Comparison of ENCODE assay signal across 27 cellular contexts in the genomic region with DNA sequence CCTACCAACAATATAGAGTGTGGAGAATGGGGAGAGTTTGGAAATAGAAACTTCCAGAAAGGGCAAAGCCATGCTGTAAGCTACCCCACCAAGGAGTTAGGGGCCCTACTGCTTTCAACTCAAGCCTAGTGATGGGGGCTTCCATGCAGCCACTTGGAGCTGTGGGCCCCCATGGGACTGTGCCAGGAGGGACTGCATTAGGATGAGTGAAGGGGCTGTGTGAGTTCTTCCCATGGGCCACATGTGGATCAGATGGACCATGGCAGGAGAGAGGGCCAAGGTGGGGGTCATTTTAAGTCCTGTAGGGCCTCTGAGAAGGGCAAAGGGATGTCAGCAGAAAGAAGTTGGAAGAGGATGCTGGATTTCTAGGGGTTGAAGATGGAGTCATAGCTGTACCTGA. TPM values are rescaled to one million over a fixed set of nuclear protein-coding genes. Genes with fewer than 3 reads are reported as not detected.
DNase-seq lines count a peak whose midpoint lies in the region; ATAC-seq, FAIRE-seq and TF ChIP-seq lines count a peak whose summit lies in the region.
"Had no signal": no experiment of that assay in that cellular context is flagged by ENCODE, and none has a peak within 500 bp of the region (broad histone marks: within the 10 kb centered on the region; RNA-seq: fewer than 3 reads in every experiment).

No MANE protein-coding gene starts in this region.

- H3K9ac ChIP-seq in H1 (replicated peaks in 1 of 4; ENCODE audit: extremely low read depth in 1 of 4, low read depth in 3 of 4, low read length in 3 of 4): no peak overlapping the region

- TF ChIP-seq CTCF in Peyer's patch (IDR thresholded peaks at IDR 0.05): no peak
- no peak for TF ChIP-seq CTCF in H1 (IDR thresholded peaks at IDR 0.05; ENCODE audit: control extremely low read depth in 1 of 3, insufficient read depth in 1 of 3, low read depth in 1 of 3, low read length in 3 of 3)
- no peak for TF ChIP-seq CTCF in nephron (IDR thresholded peaks at IDR 0.05; ENCODE audit: unreplicated experiment in 3 of 3)
- TF ChIP-seq CTCF in stomach (IDR thresholded peaks at IDR 0.05): no peak

- H3K27me3 Mint-ChIP-seq in nephron (ENCODE audit: low read depth): peaks cover 4% of the 10 kb centered on the region
- H3K27me3 Mint-ChIP-seq: activated CD4-positive, alpha-beta T cell treated with anti-CD3 and anti-CD28 coated beads for 36 hours had no signal

- no peak overlapping the region for H4K8ac ChIP-seq in H1 (ENCODE audit: extremely low read depth, insufficient read depth, low read length)

- H2BK5ac ChIP-seq in H1 (ENCODE audit: low read depth, low read length): no peak overlapping the region

- H3K4me3 ChIP-seq in Peyer's patch (peak overlapping the region in 2 of 4 donors; percentile 9 to 25), H1 (ENCODE audit: extremely low read depth in 1 of 4, insufficient read depth in 2 of 4, low read depth in 3 of 4, low read length in 4 of 4) (no peak overlapping the region), stomach (peak overlapping the region in 1 of 4 donors; percentile 36)

- no peaks in the 10 kb centered on the region for H4K20me1 ChIP-seq in H1 (replicated peaks in 1 of 2; ENCODE audit: control insufficient read depth in 1 of 2, insufficient read depth in 2 of 2, low read length in 2 of 2)

- no peak overlapping the region for H3K4me2 ChIP-seq in H1 (ENCODE audit: insufficient read depth in 1 of 2, low read depth in 2 of 2, low read length in 2 of 2)

- H2BK15ac ChIP-seq in H1 (ENCODE audit: low read length): no peak overlapping the region

- H3K56ac ChIP-seq in H1 (replicated peaks; ENCODE audit: insufficient read length, low read depth, low read length): no peak overlapping the region

- H3K23me2 ChIP-seq in H1 (ENCODE audit: low read depth, low read length): no peaks in the 10 kb centered on the region

- no peak overlapping the region for H2AK5ac ChIP-seq in H1 (ENCODE audit: low read depth, low read length)

- peak overlapping the region; percentile 35 to 91 (median 84) for H3K27ac ChIP-seq in Peyer's patch
- no peak overlapping the region for H3K27ac ChIP-seq in H1 (ENCODE audit: low read depth, low read length)
- peak overlapping the region in 4 of 5 donors; percentile 81 to 91 (median 82) for H3K27ac ChIP-seq in stomach

- H3K36me3 Mint-ChIP-seq in nephron (ENCODE audit: low read depth): no peaks in the 10 kb centered on the region
- H3K36me3 Mint-ChIP-seq: CD14-positive monocyte, T-cell had no signal

- H2BK12ac ChIP-seq in H1 (ENCODE audit: low read depth, low read length): peak overlapping the region; percentile 30; the same call in 1 of the 2 replicates

- no peak overlapping the region for H3K18ac ChIP-seq in H1 (ENCODE audit: extremely low read depth, low read length)

- peaks cover 39% of the 10 kb centered on the region for H3K4me1 Mint-ChIP-seq in nephron
- H3K4me1 Mint-ChIP-seq: activated CD4-positive, alpha-beta T cell treated with anti-CD3 and anti-CD28 coated beads for 36 hours; T-cell had no signal

- CTCF ChIA-PET in H1 (lab: Charles Lee; ENCODE audit: partially characterized antibody): interaction anchor here (0.9 to 16.3 kb wide), 9 partner anchors 11 to 196 kb away, joined by 3 to 719 read pairs (median 8); no protein-coding TSS in a partner anchor

- POLR2A ChIA-PET in H1 (lab: Charles Lee; ENCODE audit: partially characterized antibody): interaction anchor here (1.0 to 3.7 kb wide), 2 partner anchors 12 to 162 kb away, joined by 4 to 45 read pairs; no protein-coding TSS in a partner anchor

- no peak for FAIRE-seq in H1 (lab: Jason Lieb, UNC)
- FAIRE-seq: D721Med, GM19239 had no signal

- peak overlapping the region in 1 of 3 experiments; percentile 55 for H3K4me3 Mint-ChIP-seq in nephron
- H3K4me3 Mint-ChIP-seq: activated CD4-positive, alpha-beta T cell treated with anti-CD3 and anti-CD28 coated beads for 36 hours; activated T-cell treated with anti-CD3 and anti-CD28 coated beads, Interleukin-2, amount 50 U/mL, for 4 hours; stimulated activated naive CD8-positive, alpha-beta T cell treated with anti-CD3 and anti-CD28 coated beads, Interleukin-15, Interleukin-2, amounts not matched to agents 100 ng/mL and 50 ng/mL, for 24 hours; T-cell had no signal

- TF ChIP-seq EP300 in H1 (IDR thresholded peaks at IDR 0.05; ENCODE audit: borderline replicate concordance in 1 of 2, low read depth in 2 of 2, low read length in 2 of 2) (no peak), stomach (IDR thresholded peaks at IDR 0.05) (no peak)

- TF ChIP-seq POLR2A in Peyer's patch (IDR thresholded peaks at IDR 0.05) (no peak), H1 (IDR thresholded peaks at IDR 0.05; ENCODE audit: control extremely low read depth in 1 of 2, low read depth in 2 of 2, low read length in 2 of 2) (no peak), stomach (IDR thresholded peaks at IDR 0.05) (no peak)

- no peak overlapping the region for H3K4ac ChIP-seq in H1 (replicated peaks; ENCODE audit: insufficient read length, low read depth, low read length)

- peak overlapping the region; percentile 18 to 64 (median 19) for H3K27ac Mint-ChIP-seq in nephron
- H3K27ac Mint-ChIP-seq: activated CD4-positive, alpha-beta T cell treated with anti-CD3 and anti-CD28 coated beads for 36 hours; stimulated activated naive CD8-positive, alpha-beta T cell treated with anti-CD3 and anti-CD28 coated beads, Interleukin-15, Interleukin-2, amounts not matched to agents 100 ng/mL and 50 ng/mL, for 24 hours; T-cell had no signal

- no peak overlapping the region for H4K91ac ChIP-seq in H1 (replicated peaks; ENCODE audit: insufficient read length, low read length)

- no peaks in the 10 kb centered on the region for H3K79me1 ChIP-seq in H1 (ENCODE audit: low read depth, low read length)

- no peak for TF ChIP-seq RAD21 in H1 (IDR thresholded peaks at IDR 0.05 in 1 of 2, conservative IDR thresholded peaks at IDR 0.05 in 1 of 2; ENCODE audit: low read depth in 2 of 2, low read length in 2 of 2)

- peaks cover 4% of the 10 kb centered on the region for H3K9me3 Mint-ChIP-seq in nephron
- H3K9me3 Mint-ChIP-seq: stimulated activated naive CD8-positive, alpha-beta T cell treated with anti-CD3 and anti-CD28 coated beads, Interleukin-15, Interleukin-2, amounts not matched to agents 100 ng/mL and 50 ng/mL, for 24 hours had no signal

- H2BK120ac ChIP-seq in H1 (replicated peaks; ENCODE audit: low read depth, low read length): no peak overlapping the region

- no peak overlapping the region for H2AFZ ChIP-seq in H1 (ENCODE audit: low read length)

- intact Hi-C loops in stomach (cut with DNase I; ENCODE audit: low total_unique reads): no loop called here

- no peak for ATAC-seq in HG03039 (IDR thresholded peaks at IDR 0.05; ENCODE audit: unreplicated experiment)
- ATAC-seq: activated CD4-positive, alpha-beta T cell treated with anti-CD3 and anti-CD28 coated beads for 36 hours; activated T-cell treated with anti-CD3 and anti-CD28 coated beads, Interleukin-2, amount 50 U/mL, for 4 hours; esophagus mucosa; T-cell had no signal

- H3K4me1 ChIP-seq in Peyer's patch: peaks cover 0 to 5% (median 0%) of the 10 kb centered on the region in 4 donors
- H3K4me1 ChIP-seq in H1 (replicated peaks in 1 of 4; ENCODE audit: control insufficient read depth in 3 of 4, insufficient read depth in 4 of 4, low read length in 3 of 4): peaks cover 7 to 15% (median 12%) of the 10 kb centered on the region in 4 experiments; a peak in 6 of 7 replicates
- H3K4me1 ChIP-seq in stomach: peaks cover 0 to 20% (median 6%) of the 10 kb centered on the region in 4 donors

- H3K36me3 ChIP-seq in Peyer's patch: no peaks in the 10 kb centered on the region
- no peaks in the 10 kb centered on the region for H3K36me3 ChIP-seq in H1 (ENCODE audit: control insufficient read depth in 2 of 4, insufficient read depth in 4 of 4, low read length in 3 of 4)
- H3K36me3 ChIP-seq in stomach: no peaks in the 10 kb centered on the region

- H3K14ac ChIP-seq in H1 (ENCODE audit: insufficient read length): no peak overlapping the region

- DNase-seq in Peyer's patch (no peak), H1 (ENCODE audit: low read depth in 1 of 2, low spot score in 2 of 2) (no peak), stomach (no peak), NCI-H345 treated with DMSO at 0.1 percent for 48 hours (lab: John Stamatoyannopoulos, UW; ENCODE audit: unreplicated experiment) (no peak), NCI-H128 (lab: John Stamatoyannopoulos, UW; ENCODE audit: unreplicated experiment) (no peak), SIG-M5 (lab: John Stamatoyannopoulos, UW) (no peak)
- DNase-seq: activated CD4-positive, alpha-beta T cell treated with anti-CD3 and anti-CD28 coated beads for 36 hours; activated naive CD4-positive, alpha-beta T cell treated with Interleukin-2 at 50 U/mL for 16 hours; activated T-cell treated with anti-CD3 and anti-CD28 coated beads, Interleukin-2, amount 50 U/mL, for 4 hours; aorta; effector CD4-positive, alpha-beta T cell; Karpas-422; kidney glomerular epithelial cell; MV-4-11; NCI-H1694 treated with DMSO at 0.1 percent for 48 hours; NCI-H2227 treated with DMSO at 0.1 percent for 48 hours; OCI-M1; SHP77 treated with DMSO at 0.1 percent for 48 hours; stimulated activated CD4-positive, alpha-beta T cell treated with anti-CD3 and anti-CD28 coated beads, Interleukin-4, amount 100 ng/mL, for 4 hours; T-cell had no signal

- no peaks in the 10 kb centered on the region for H3K79me2 ChIP-seq in H1 (ENCODE audit: control insufficient read depth in 1 of 2, insufficient read depth in 2 of 2, low read length in 2 of 2)

- no peak overlapping the region for H4K5ac ChIP-seq in H1 (ENCODE audit: insufficient read length, low read depth, low read length)

- no peak overlapping the region for H2BK20ac ChIP-seq in H1 (ENCODE audit: low read length)

- H3K9me3 ChIP-seq in Peyer's patch (no peaks in the 10 kb centered on the region), H1 (ENCODE audit: insufficient read depth in 2 of 2, low read depth in 1 of 2, low read length in 1 of 2) (0 out of 4 replicates have a peak, but pooled peaks cover 0 to under 1% of the 10 kb centered on the region in 2 experiments), stomach (no peaks in the 10 kb centered on the region)

- no peak overlapping the region for H3K23ac ChIP-seq in H1 (ENCODE audit: insufficient read length)

- H3K27me3 ChIP-seq in Peyer's patch (no peaks in the 10 kb centered on the region), H1 (replicated peaks in 1 of 4; ENCODE audit: control insufficient read depth in 3 of 4, extremely low read depth in 1 of 4, insufficient read depth in 3 of 4, low read length in 3 of 4) (no peaks in the 10 kb centered on the region; a peak in 1 of 7 replicates), stomach (no peaks in the 10 kb centered on the region)

RNA-seq across cellular contexts. Expression of a gene that starts 23.1 kb away (rescaled TPM):
- total RNA-seq in Peyer's patch: 10 to 100 TPM; 22.3 to 66.7 (median 52.1) TPM
- total RNA-seq in H1 (2021; fragmentation: NEBNext Ultra II Directional; extraction: Animal tissue kit (Norgen Biotek cat#: 25700)): 31.7 and 32.7 TPM in 2 replicates
- 13.3 and 13.9 TPM in 2 replicates for polyA plus RNA-seq in H1 (2011; rRNA removed)
- 19.8 TPM for polyA plus RNA-seq in H1 (2011; cell fraction: cytosol; rRNA removed)
- 14.3 TPM for polyA plus RNA-seq in H1 (2011; cell fraction: nucleus; rRNA removed)
- polyA plus RNA-seq in H1 (2012, experiment 1 of 2): 12.0 to 17.1 TPM (median 16.7 TPM) in 4 replicates
- 2.0 TPM for polyA plus RNA-seq in H1 (2012, experiment 2 of 2)
- 15.9 TPM for polyA plus RNA-seq in H1 (2013, experiment 1 of 2)
- 15.4 TPM for polyA plus RNA-seq in H1 (2013, experiment 2 of 2)
- polyA minus RNA-seq in H1 (2011; rRNA and poly(A)+ RNA removed): 41.1 and 42.1 TPM in 2 replicates
- polyA minus RNA-seq in H1 (2011; cell fraction: cytosol; rRNA and poly(A)+ RNA removed): 17.5 TPM
- 15.8 TPM for polyA minus RNA-seq in H1 (2011; cell fraction: nucleus; rRNA and poly(A)+ RNA removed)
- 10 to 100 TPM; 12.7 to 81.1 (median 32.2) TPM for total RNA-seq in stomach
- 10 to 100 TPM in 1 of 3 donors, 1 to 10 TPM in 2; 6.0 to 10.6 (median 6.1) TPM for polyA plus RNA-seq in stomach

RNA-seq across cellular contexts. Expression of a gene that starts 46.5 kb away (rescaled TPM):
- total RNA-seq in Peyer's patch (10 to 100 TPM; 10.3 to 20.6 (median 16.4) TPM), stomach (10 to 100 TPM in 4 of 5 donors, 1 to 10 TPM in 1; 5.3 to 43.6 (median 28.4) TPM)
- total RNA-seq in H1 (2021; fragmentation: NEBNext Ultra II Directional; extraction: Animal tissue kit (Norgen Biotek cat#: 25700)): 57.0 and 59.6 TPM in 2 replicates
- polyA plus RNA-seq in H1 (2011; rRNA removed) (18.8 and 32.1 TPM in 2 replicates), stomach (10 to 100 TPM in 2 of 3 donors, 1 to 10 TPM in 1; 8.5 to 17.7 (median 10.5) TPM)
- polyA plus RNA-seq in H1 (2011; cell fraction: cytosol; rRNA removed): 22.0 TPM
- polyA plus RNA-seq in H1 (2011; cell fraction: nucleus; rRNA removed): 27.5 TPM
- 36.5 to 43.3 TPM (median 39.3 TPM) in 4 replicates for polyA plus RNA-seq in H1 (2012, experiment 1 of 2)
- polyA plus RNA-seq in H1 (2012, experiment 2 of 2): 26.8 TPM
- polyA plus RNA-seq in H1 (2013, experiment 1 of 2): 21.9 TPM
- 22.6 TPM for polyA plus RNA-seq in H1 (2013, experiment 2 of 2)
- 7.7 and 12.6 TPM in 2 replicates for polyA minus RNA-seq in H1 (2011; rRNA and poly(A)+ RNA removed)
- 47.4 TPM for polyA minus RNA-seq in H1 (2011; cell fraction: cytosol; rRNA and poly(A)+ RNA removed)
- 25.9 TPM for polyA minus RNA-seq in H1 (2011; cell fraction: nucleus; rRNA and poly(A)+ RNA removed)
